Comparison of ENCODE assay signal across 8 cellular contexts in genomic region chr14:103630364-103631108, GRCh38. TPM values are rescaled to one million over a fixed set of nuclear protein-coding genes. Genes with fewer than 3 reads are reported as not detected.
DNase-seq lines count a peak whose midpoint lies in the region; ATAC-seq and TF ChIP-seq lines count a peak whose summit lies in the region.

No MANE protein-coding gene starts in this region.

- H3K27ac ChIP-seq in left lung (peak overlapping the region; percentile 94 to 98), tibial artery (peak overlapping the region; percentile 96 to 99)

- H3K36me3 Mint-ChIP-seq in activated naive CD4-positive, alpha-beta T cell treated with anti-CD3 and anti-CD28 coated beads, Interleukin-2, amount 10 ng/mL, durations not matched to agents 7 days and 5 days: peaks cover 18% of the 10 kb centered on the region
- peaks cover 6% of the 10 kb centered on the region for H3K36me3 Mint-ChIP-seq in activated naive CD8-positive, alpha-beta T cell treated with anti-CD3 and anti-CD28 coated beads, Interleukin-2, amount 10 ng/mL, durations not matched to agents 7 days and 5 days

- peak overlapping the region; percentile 82 for H3K27ac Mint-ChIP-seq in activated naive CD4-positive, alpha-beta T cell treated with anti-CD3 and anti-CD28 coated beads, Interleukin-2, amount 10 ng/mL, durations not matched to agents 7 days and 5 days
- no peak overlapping the region for H3K27ac Mint-ChIP-seq in activated naive CD8-positive, alpha-beta T cell treated with anti-CD3 and anti-CD28 coated beads, Interleukin-2, amount 10 ng/mL, durations not matched to agents 7 days and 5 days

- CTCF ChIA-PET in activated naive CD4-positive, alpha-beta T cell treated with anti-CD3 and anti-CD28 coated beads, Interleukin-2, amount 10 ng/mL, durations not matched to agents 7 days and 5 days (lab: Charles Lee): no interaction called here

- TF ChIP-seq CTCF in left lung (IDR thresholded peaks at IDR 0.05) (no peak), tibial artery (IDR thresholded peaks at IDR 0.05) (no peak), omental fat pad (IDR thresholded peaks at IDR 0.05) (no peak)

- H3K27me3 Mint-ChIP-seq in activated naive CD4-positive, alpha-beta T cell treated with anti-CD3 and anti-CD28 coated beads, Interleukin-2, amount 10 ng/mL, durations not matched to agents 7 days and 5 days: peaks cover 15% of the 10 kb centered on the region
- no peaks in the 10 kb centered on the region for H3K27me3 Mint-ChIP-seq in activated naive CD8-positive, alpha-beta T cell treated with anti-CD3 and anti-CD28 coated beads, Interleukin-2, amount 10 ng/mL, durations not matched to agents 7 days and 5 days

- TF ChIP-seq POLR2A in GM18505 (IDR thresholded peaks at IDR 0.05; ENCODE audit: borderline replicate concordance, extremely low read depth, insufficient read depth, insufficient read length): no peak

- H3K4me3 Mint-ChIP-seq in activated naive CD4-positive, alpha-beta T cell treated with anti-CD3 and anti-CD28 coated beads, Interleukin-2, amount 10 ng/mL, durations not matched to agents 7 days and 5 days: peak overlapping the region; percentile 84
- peak overlapping the region; percentile 92 for H3K4me3 Mint-ChIP-seq in activated naive CD8-positive, alpha-beta T cell treated with anti-CD3 and anti-CD28 coated beads, Interleukin-2, amount 10 ng/mL, durations not matched to agents 7 days and 5 days

- POLR2A ChIA-PET in activated naive CD8-positive, alpha-beta T cell treated with anti-CD3 and anti-CD28 coated beads, Interleukin-2, amount 10 ng/mL, durations not matched to agents 7 days and 5 days (lab: Charles Lee): interaction anchor here (2.5 kb wide), 1 partner anchor 68 kb away, joined by 6 read pairs; the partner anchor contains the start of genes BAG5 and COA8

- intact Hi-C loops in left lung (cut with DNase I): no loop called here
- intact Hi-C loops in tibial artery (cut with DNase I; ENCODE audit: low total_unique reads): no loop called here

- no peaks in the 10 kb centered on the region for H3K9me3 Mint-ChIP-seq in activated naive CD4-positive, alpha-beta T cell treated with anti-CD3 and anti-CD28 coated beads, Interleukin-2, amount 10 ng/mL, durations not matched to agents 7 days and 5 days
- no peaks in the 10 kb centered on the region for H3K9me3 Mint-ChIP-seq in activated naive CD8-positive, alpha-beta T cell treated with anti-CD3 and anti-CD28 coated beads, Interleukin-2, amount 10 ng/mL, durations not matched to agents 7 days and 5 days

- H3K4me1 Mint-ChIP-seq in activated naive CD4-positive, alpha-beta T cell treated with anti-CD3 and anti-CD28 coated beads, Interleukin-2, amount 10 ng/mL, durations not matched to agents 7 days and 5 days: peaks cover 51% of the 10 kb centered on the region
- peaks cover 29% of the 10 kb centered on the region for H3K4me1 Mint-ChIP-seq in activated naive CD8-positive, alpha-beta T cell treated with anti-CD3 and anti-CD28 coated beads, Interleukin-2, amount 10 ng/mL, durations not matched to agents 7 days and 5 days

- ATAC-seq in activated naive CD8-positive, alpha-beta T cell treated with anti-CD3 and anti-CD28 coated beads, Interleukin-2, amount 10 ng/mL, durations not matched to agents 7 days and 5 days (ENCODE audit: low read depth): no peak
- ATAC-seq in left lung (no peak), omental fat pad (ENCODE audit: low FRiP score) (no peak), GM18505 (IDR thresholded peaks at IDR 0.05; ENCODE audit: unreplicated experiment) (no peak)

- no peaks in the 10 kb centered on the region for H3K9me3 ChIP-seq in left lung
- H3K9me3 ChIP-seq in tibial artery: no peaks in the 10 kb centered on the region

- H3K4me3 ChIP-seq in left lung (peak overlapping the region; percentile 87 to 100), tibial artery (peak overlapping the region; percentile 80 to 96)

- no peak for DNase-seq in activated naive CD4-positive, alpha-beta T cell treated with anti-CD3 and anti-CD28 coated beads, Interleukin-2, amount 10 ng/mL, durations not matched to agents 7 days and 5 days
- DNase-seq in activated naive CD4-positive, alpha-beta T cell treated with anti-CD3 and anti-CD28 coated beads, Interleukin-2, amount 50 U/mL, for 16 hours: no peak
- DNase-seq in activated naive CD8-positive, alpha-beta T cell treated with anti-CD3 and anti-CD28 coated beads, Interleukin-2, amount 10 ng/mL, durations not matched to agents 7 days and 5 days: no peak
- DNase-seq in left lung: no peak
- DNase-seq in tibial artery: no peak
- DNase-seq in omental fat pad (ENCODE audit: low spot score): no peak
- no peak for DNase-seq in HuH-7.5 (ENCODE audit: low spot score)

- peaks cover 0 to 19% of the 10 kb centered on the region in 2 donors for H3K36me3 ChIP-seq in left lung
- peaks cover 0 to 7% (median 0%) of the 10 kb centered on the region in 3 donors for H3K36me3 ChIP-seq in tibial artery

- H3K4me1 ChIP-seq in left lung (peaks cover 21 to 78% of the 10 kb centered on the region in 2 donors), tibial artery (peaks cover 0 to 72% (median 59%) of the 10 kb centered on the region in 4 donors)

- no peaks in the 10 kb centered on the region for H3K27me3 ChIP-seq in left lung
- no peaks in the 10 kb centered on the region for H3K27me3 ChIP-seq in tibial artery

RNA-seq across cellular contexts. Expression of gene KLC1, which starts 1.5 kb away (rescaled TPM):
- 100 to 1,000 TPM; 197 to 200 TPM for total RNA-seq in activated naive CD8-positive, alpha-beta T cell treated with anti-CD3 and anti-CD28 coated beads, Interleukin-2, amount 10 ng/mL, durations not matched to agents 7 days and 5 days
- total RNA-seq in left lung: 100 to 1,000 TPM; 152 to 167 TPM
- 100 to 1,000 TPM; 195 to 349 (median 289) TPM for total RNA-seq in omental fat pad
